9 cellular contexts compared by ENCODE assay signal in genomic region chr2:156437876-156438410, GRCh38. TPM values are rescaled to one million over a fixed set of nuclear protein-coding genes. Genes with fewer than 3 reads are reported as not detected.
DNase-seq lines count a peak whose midpoint lies in the region; ATAC-seq and TF ChIP-seq lines count a peak whose summit lies in the region.
"Had no signal": no experiment of that assay in that cellular context is flagged by ENCODE, and none has a peak within 500 bp of the region (broad histone marks: within the 10 kb centered on the region; RNA-seq: fewer than 3 reads in every experiment).

No MANE protein-coding gene starts in this region.

- no peak for TF ChIP-seq CTCF in brain (conservative IDR thresholded peaks at IDR 0.05)
- TF ChIP-seq CTCF in mucosa of descending colon (IDR thresholded peaks at IDR 0.05) = no peak

- H3K9me3 ChIP-seq in mucosa of descending colon = no peaks in the 10 kb centered on the region

- H3K4me3 Mint-ChIP-seq in brain = peak overlapping the region; percentile 14 to 98 (median 91)

- peaks cover 5% of the 10 kb centered on the region for H3K27me3 Mint-ChIP-seq in brain

- ATAC-seq in mucosa of descending colon (peak; percentile 2), GM18502 (IDR thresholded peaks at IDR 0.05; ENCODE audit: poor library complexity, unreplicated experiment) (no peak)

- intact Hi-C loops in mucosa of descending colon (cut with DNase I, micrococcal nuclease) = no loop called here

- H3K4me3 ChIP-seq in ACC112 (ENCODE audit: low read depth, low read length) (peak overlapping the region; percentile 85), mucosa of descending colon (no peak overlapping the region)

- H3K36me3 Mint-ChIP-seq in brain = peaks cover 4% of the 10 kb centered on the region

- peaks cover 0 to 3% (median 0%) of the 10 kb centered on the region in 5 experiments for H3K9me3 Mint-ChIP-seq in brain

- H3K27ac Mint-ChIP-seq in brain = peak overlapping the region in 3 of 5 experiments; percentile 46 to 97 (median 96)

- H2AFZ ChIP-seq in ACC112 (ENCODE audit: low read length, unreplicated experiment) = no peak overlapping the region

- H3K27me3 ChIP-seq in ACC112 (ENCODE audit: insufficient read depth, low read length) = no peaks in the 10 kb centered on the region

- H3K4me1 ChIP-seq in ACC112 (ENCODE audit: control insufficient read depth, insufficient read depth, low read length, unreplicated experiment) = peaks cover 24% of the 10 kb centered on the region
- H3K4me1 ChIP-seq in mucosa of descending colon (ENCODE audit: low read depth) = peaks cover 7% of the 10 kb centered on the region

- H3K36me3 ChIP-seq in ACC112 (ENCODE audit: insufficient read depth, low read length) (0 out of 2 replicates have a peak, but pooled peaks cover 4% of the 10 kb centered on the region), mucosa of descending colon (ENCODE audit: low read depth) (no peaks in the 10 kb centered on the region)

- DNase-seq in HPDE6-E6E7 (ENCODE audit: extremely low spot score) (peak; percentile 45), mucosa of descending colon (no peak), NCI-H1105 (lab: John Stamatoyannopoulos, UW) (no peak), iPS-NIHi11 (ENCODE audit: low spot score) (no peak), T1000 (lab: John Stamatoyannopoulos, UW) (no peak)
- DNase-seq: NCI-H146 had no signal

- peaks cover 58% of the 10 kb centered on the region for H3K79me2 ChIP-seq in ACC112 (ENCODE audit: control insufficient read depth, insufficient read depth, low read length, unreplicated experiment)

- peaks cover 26% of the 10 kb centered on the region for H3K4me1 Mint-ChIP-seq in brain

- peak overlapping the region; percentile 67; the same call in 1 of the 2 replicates for H3K27ac ChIP-seq in ACC112 (ENCODE audit: low read depth, low read length)

RNA-seq across cellular contexts. Expression of gene GPD2, which starts 1.8 kb away (rescaled TPM):
- polyA plus RNA-seq in brain (ENCODE audit: insufficient read depth, low read depth, low replicate concordance) = 24.4 TPM
- total RNA-seq in mucosa of descending colon = 10 to 100 TPM; 42.9 to 83.5 (median 77.9) TPM
